ENCODE assay signal across 20 cellular contexts in genomic region chr16:48047755-48048154, GRCh38.
"Had no signal": no experiment of that assay in that cellular context is flagged by ENCODE, and none has a peak within 500 bp of the region (broad histone marks: within the 10 kb centered on the region; RNA-seq: fewer than 3 reads in every experiment).

No MANE protein-coding gene starts in this region.

- H3K4me3 ChIP-seq: left ventricle myocardium inferior, lower lobe of right lung, spleen, tibial artery, upper lobe of left lung, uterus had no signal

- H3K9me3 Mint-ChIP-seq: effector memory CD8-positive, alpha-beta T cell; immature natural killer cell; nephron; stimulated activated memory B cell treated with anti-CD40 and anti-IgM and Interleukin-4, amounts not matched to agents 10 μg/mL and 1 μg/mL and 100 μg/mL, for 72 hours; stimulated activated naive CD8-positive, alpha-beta T cell treated with anti-CD3 and anti-CD28 coated beads, Interleukin-15, Interleukin-2, amounts not matched to agents 100 ng/mL and 50 ng/mL, for 24 hours had no signal

- H3K4me3 Mint-ChIP-seq: effector memory CD8-positive, alpha-beta T cell; immature natural killer cell; naive B cell; nephron; stimulated activated memory B cell treated with anti-CD40 and anti-IgM and Interleukin-4, amounts not matched to agents 10 μg/mL and 1 μg/mL and 100 μg/mL, for 72 hours; stimulated activated naive CD8-positive, alpha-beta T cell treated with anti-CD3 and anti-CD28 coated beads, Interleukin-15, Interleukin-2, amounts not matched to agents 100 ng/mL and 50 ng/mL, for 24 hours had no signal

- ATAC-seq: effector memory CD8-positive, alpha-beta T cell; foreskin keratinocyte; lower lobe of right lung; sciatic nerve; stimulated activated memory B cell treated with anti-CD40 and anti-IgM and Interleukin-4, amounts not matched to agents 10 μg/mL and 1 μg/mL and 100 μg/mL, for 72 hours had no signal

- DNase-seq: effector memory CD8-positive, alpha-beta T cell; erythroblast; foreskin keratinocyte; immature natural killer cell; left ventricle myocardium inferior; lower lobe of right lung; mesenchymal stem cell; naive B cell; posterior cingulate gyrus; spleen; stimulated activated CD4-positive, alpha-beta T cell treated with anti-CD3 and anti-CD28 coated beads, Interleukin-15, amount 100 ng/mL, for 24 hours; stimulated activated CD4-positive, alpha-beta T cell treated with anti-CD3 and anti-CD28 coated beads, Interleukin-1b, Interleukin-23, amount 100 ng/mL, for 48 hours; stimulated activated CD4-positive, alpha-beta T cell treated with anti-CD3 and anti-CD28 coated beads, Interleukin-4, amount 100 ng/mL, for 24 hours; tibial artery; upper lobe of left lung; uterus had no signal

- H3K4me1 ChIP-seq: foreskin keratinocyte, left ventricle myocardium inferior, uterus had no signal

- H3K27me3 ChIP-seq: tibial artery, upper lobe of left lung, uterus had no signal

- H3K4me1 Mint-ChIP-seq: immature natural killer cell; naive B cell; nephron; stimulated activated memory B cell treated with anti-CD40 and anti-IgM and Interleukin-4, amounts not matched to agents 10 μg/mL and 1 μg/mL and 100 μg/mL, for 72 hours had no signal

- H3K36me3 Mint-ChIP-seq: immature natural killer cell; naive B cell; stimulated activated memory B cell treated with anti-CD40 and anti-IgM and Interleukin-4, amounts not matched to agents 10 μg/mL and 1 μg/mL and 100 μg/mL, for 72 hours had no signal

- H3K36me3 ChIP-seq: left ventricle myocardium inferior, lower lobe of right lung, spleen, tibial artery, upper lobe of left lung, uterus had no signal

- H3K27ac Mint-ChIP-seq: effector memory CD8-positive, alpha-beta T cell; immature natural killer cell; naive B cell; nephron; stimulated activated memory B cell treated with anti-CD40 and anti-IgM and Interleukin-4, amounts not matched to agents 10 μg/mL and 1 μg/mL and 100 μg/mL, for 72 hours; stimulated activated naive CD8-positive, alpha-beta T cell treated with anti-CD3 and anti-CD28 coated beads, Interleukin-15, Interleukin-2, amounts not matched to agents 100 ng/mL and 50 ng/mL, for 24 hours had no signal

- H3K27ac ChIP-seq: foreskin keratinocyte, left ventricle myocardium inferior, lower lobe of right lung, tibial artery, upper lobe of left lung, uterus had no signal
